In genomic region chr2:158973111-158973510, GRCh38 we compare ENCODE assay signal across 18 cellular contexts. TPM values are rescaled to one million over a fixed set of nuclear protein-coding genes. Genes with fewer than 3 reads are reported as not detected.
DNase-seq lines count a peak whose midpoint lies in the region; ATAC-seq, FAIRE-seq and TF ChIP-seq lines count a peak whose summit lies in the region.
"Had no signal": no experiment of that assay in that cellular context is flagged by ENCODE, and none has a peak within 500 bp of the region (broad histone marks: within the 10 kb centered on the region; RNA-seq: fewer than 3 reads in every experiment).

No MANE protein-coding gene starts in this region.

- in situ Hi-C loops in Panc1 (cut with HindIII; ENCODE audit: low pct_unique_long_range_greater_than_20kb, low sequenced_read_pairs) = no loop called here

- dilution Hi-C loops in keratinocyte (cut with MboI; ENCODE audit: extremely low pct_ligation_motif_present, low sequenced_read_pairs) = no loop called here

- 91% methylated on average over 5 of the region's 5 CpGs for WGBS in A549 (ENCODE audit: missing lambda C conversion rate)
- WGBS in sigmoid colon, 2 donors = 85 to 92% methylated on average over 5 of the region's 5 CpGs
- WGBS in lower leg skin, 2 donors = 47 to 49% methylated on average over 5 of the region's 5 CpGs

- CTCF ChIA-PET in A549 (lab: Yijun Ruan, JAX) = interaction anchor here (0.6 to 1.4 kb wide), 3 partner anchors 9 to 146 kb away, joined by 3 to 5 read pairs (median 4); no protein-coding TSS in a partner anchor
- CTCF ChIA-PET in Panc1 (lab: Charles Lee) = no interaction called here

- H3K4me1 ChIP-seq in A549 (peaks cover 20% of the 10 kb centered on the region), Panc1 (ENCODE audit: control insufficient read depth, insufficient read depth, low read length) (peaks cover 40% of the 10 kb centered on the region), keratinocyte (ENCODE audit: control insufficient read depth, extremely low read depth, insufficient read depth, low read length) (peaks cover 52% of the 10 kb centered on the region), sigmoid colon (peaks cover 0 to 41% (median 34%) of the 10 kb centered on the region in 4 donors)

- H3K27ac ChIP-seq in A549 (no peak overlapping the region), Panc1 (ENCODE audit: low read length) (peak overlapping the region; percentile 29), keratinocyte (ENCODE audit: control insufficient read depth, insufficient read depth, low read length) (peak overlapping the region; percentile 76), sigmoid colon (peak overlapping the region in 2 of 4 donors; percentile 94 to 96)
- H3K27ac ChIP-seq: body of pancreas had no signal

- H2AFZ ChIP-seq in keratinocyte (ENCODE audit: control insufficient read depth, low read length) = no peak overlapping the region

- H4K20me1 ChIP-seq in keratinocyte (ENCODE audit: control insufficient read depth, extremely low read depth, insufficient read depth, low read length) = peaks cover 24% of the 10 kb centered on the region

- TF ChIP-seq CTCF in A549 (IDR thresholded peaks at IDR 0.05) (no peak), Panc1 (IDR thresholded peaks at IDR 0.05) (no peak), keratinocyte (optimal IDR thresholded peaks at IDR 0.05 in 1 of 3, IDR thresholded peaks at IDR 0.05 in 1 of 3, conservative IDR thresholded peaks at IDR 0.05 in 1 of 3; ENCODE audit: extremely low read depth in 1 of 3, insufficient read depth in 2 of 3, low read length in 3 of 3) (no peak), sigmoid colon (IDR thresholded peaks at IDR 0.05) (no peak), lower leg skin (IDR thresholded peaks at IDR 0.05) (no peak)

- H3K4me2 ChIP-seq in A549 (peak overlapping the region; percentile 29; the same call in 1 of the 3 replicates), keratinocyte (ENCODE audit: control insufficient read depth, extremely low read depth, insufficient read depth, low read depth, low read length) (peak overlapping the region; percentile 80)

- H3K4me3 ChIP-seq in A549 (no peak overlapping the region), Panc1 (ENCODE audit: low read depth in 2 of 2, low read length in 2 of 2) (no peak overlapping the region), keratinocyte (ENCODE audit: control insufficient read depth in 2 of 3, extremely low read depth in 1 of 3, insufficient read depth in 2 of 3, low read depth in 1 of 3, low read length in 3 of 3) (peak overlapping the region in 2 of 3 experiments; percentile 27 to 44), sigmoid colon (no peak overlapping the region), lower leg skin (ENCODE audit: low read depth, poor library complexity, severe bottlenecking) (no peak overlapping the region)
- H3K4me3 ChIP-seq: body of pancreas had no signal

- TF ChIP-seq RAD21 in A549 (conservative IDR thresholded peaks at IDR 0.05 in 1 of 2, IDR thresholded peaks at IDR 0.05 in 1 of 2) = no peak

- ATAC-seq in A549 = no peak
- no peak for ATAC-seq in Panc1
- ATAC-seq: body of pancreas, left colon had no signal

- POLR2A ChIA-PET in A549 (lab: Yijun Ruan, JAX) = no interaction called here
- POLR2A ChIA-PET in Panc1 (lab: Charles Lee) = no interaction called here

- no peaks in the 10 kb centered on the region for H3K9me3 ChIP-seq in A549
- H3K9me3 ChIP-seq in Panc1 (ENCODE audit: control insufficient read depth, insufficient read depth, low read depth, low read length) = no peaks in the 10 kb centered on the region
- H3K9me3 ChIP-seq in keratinocyte (ENCODE audit: control insufficient read depth, low read depth, low read length) = no peaks in the 10 kb centered on the region
- no peaks in the 10 kb centered on the region for H3K9me3 ChIP-seq in sigmoid colon
- H3K9me3 ChIP-seq: body of pancreas had no signal

- no peaks in the 10 kb centered on the region for H3K9me1 ChIP-seq in keratinocyte (ENCODE audit: control insufficient read depth, extremely low read depth, insufficient read depth, low read length)

- H3K36me3 ChIP-seq in Panc1 (ENCODE audit: control insufficient read depth, insufficient read depth, low read length) = peaks cover 6% of the 10 kb centered on the region; the same call in 1 of the 2 replicates
- H3K36me3 ChIP-seq in keratinocyte (ENCODE audit: control insufficient read depth in 2 of 2, extremely low read depth in 1 of 2, insufficient read depth in 2 of 2, low read length in 2 of 2) = peaks cover 0 to 2% of the 10 kb centered on the region in 2 experiments
- no peaks in the 10 kb centered on the region for H3K36me3 ChIP-seq in sigmoid colon

- no TSS peak for BruUV-seq in Panc1 (replicated peaks; lab: Mats Ljungman, UMichigan)

- no peak for TF ChIP-seq POLR2A in A549 (IDR thresholded peaks at IDR 0.05; ENCODE audit: low read length)
- no peak for TF ChIP-seq POLR2A in sigmoid colon (IDR thresholded peaks at IDR 0.05)
- TF ChIP-seq POLR2A in lower leg skin (IDR thresholded peaks at IDR 0.05) = no peak

- no peaks in the 10 kb centered on the region for H3K27me3 ChIP-seq in Panc1 (ENCODE audit: control insufficient read depth, insufficient read depth, low read length)
- H3K27me3 ChIP-seq in keratinocyte (ENCODE audit: control insufficient read depth, extremely low read depth, insufficient read depth, low read length) = no peaks in the 10 kb centered on the region
- no peaks in the 10 kb centered on the region for H3K27me3 ChIP-seq in sigmoid colon
- H3K27me3 ChIP-seq: body of pancreas had no signal

- H3K79me2 ChIP-seq in keratinocyte (ENCODE audit: control insufficient read depth, insufficient read depth, low read length) = peaks cover 93% of the 10 kb centered on the region

- intact Hi-C loops in Panc1 (cut with micrococcal nuclease; ENCODE audit: unreplicated experiment) = no loop called here
- intact Hi-C loops in sigmoid colon (cut with DNase I) = no loop called here
- intact Hi-C loops in lower leg skin (cut with DNase I; ENCODE audit: low total_unique reads) = no loop called here

- H3K9ac ChIP-seq in keratinocyte (ENCODE audit: control insufficient read depth, extremely low read depth, insufficient read depth, low read length) = peak overlapping the region; percentile 57

- DNase-seq in A549 (ENCODE audit: low read depth in 1 of 2, low spot score in 1 of 2) = no peak
- DNase-seq in Daoy (ENCODE audit: low read depth) = peak; percentile 19
- no peak for DNase-seq in Panc1 (ENCODE audit: low read depth, low spot score)
- DNase-seq in keratinocyte (ENCODE audit: low read depth, low spot score) = peak; percentile 85
- no peak for DNase-seq in sigmoid colon
- no peak for DNase-seq in NCI-H1694 treated with DMSO at 0.1 percent for 48 hours (lab: John Stamatoyannopoulos, UW)
- no peak for DNase-seq in lower leg skin (ENCODE audit: low spot score in 2 of 2)
- no peak for DNase-seq in HuH-7 (ENCODE audit: low spot score)
- DNase-seq: activated CD4-positive, alpha-beta T cell treated with anti-CD3 and anti-CD28 coated beads for 4 hours; activated naive CD8-positive, alpha-beta T cell treated with anti-CD3 and anti-CD28 coated beads for 36 hours; body of pancreas; CD4-positive, CD25-positive, alpha-beta regulatory T cell; foreskin fibroblast; HFFc6; left colon; stimulated activated CD4-positive, alpha-beta T cell treated with anti-CD3 and anti-CD28 coated beads, Interleukin-12 subunit alpha, Interleukin-12 subunit beta, amount 100 ng/mL, for 4 hours had no signal

- TF ChIP-seq EP300 in A549 (IDR thresholded peaks at IDR 0.05) (no peak), sigmoid colon (IDR thresholded peaks at IDR 0.05) (no peak)

- FAIRE-seq in A549 (lab: Jason Lieb, UNC) (no peak), keratinocyte (lab: Jason Lieb, UNC) (peak; percentile 99)
- FAIRE-seq: endothelial cell of umbilical vein, TTC549 had no signal

TF ChIP-seq in A549, 52 proteins besides CTCF, POLR2A, EP300 and RAD21 (continues in another document):
- TF ChIP-seq RCOR1 (IDR thresholded peaks at IDR 0.05; ENCODE audit: low read depth, low read length) (no peak), ZNF302 (CRISPR knock-in tag; IDR thresholded peaks at IDR 0.05) (no peak), SREBF2 (IDR thresholded peaks at IDR 0.05) (no peak), SMC3 (IDR thresholded peaks at IDR 0.05) (no peak)

RNA-seq across cellular contexts. Expression of gene TANC1, which starts 4.7 kb away (rescaled TPM):
- polyA plus RNA-seq in A549 (2011; rRNA removed) (19.5 and 21.2 TPM in 2 replicates), A549 (2017; fragmentation: RNase III; extraction: RNeasy Plus Mini Kit Qiagen cat#74134 plus additional on column Dnase treatment) (8.1 to 10.0 TPM (median 9.2 TPM) in 3 replicates), keratinocyte (30.6 to 33.5 TPM (median 32.1 TPM) in 3 replicates), sigmoid colon (10 to 100 TPM in 1 of 3 donors, 1 to 10 TPM in 2; 3.6 to 13.4 (median 5.3) TPM)
- 6.3 and 7.0 TPM in 2 replicates for polyA plus RNA-seq in A549 (2012; cell fraction: cytosol; rRNA removed)
- polyA plus RNA-seq in A549 (2012; cell fraction: nucleus; rRNA removed) = 18.2 and 19.3 TPM in 2 replicates
- 43.3 and 47.4 TPM in 2 replicates for polyA minus RNA-seq in A549 (2011; rRNA and poly(A)+ RNA removed)
- 13.7 and 19.3 TPM in 2 replicates for total RNA-seq in Daoy (2014; rRNA removed; shearing (Covaris generic))
- total RNA-seq in Panc1 (2021; ENCODE audit: unreplicated experiment) (44.3 TPM), sigmoid colon (10 to 100 TPM; 47.0 to 74.5 (median 56.9) TPM), lower leg skin (100 to 1,000 TPM in 2 of 4 donors, 10 to 100 TPM in 2; 65.8 to 111 (median 93.6) TPM)
- polyA plus RNA-seq in Panc1 (2012; ENCODE audit: insufficient read length) = 28.6 TPM
- polyA plus RNA-seq in keratinocyte (2011; ENCODE audit: low read depth) = 9.5 TPM
- 15.8 and 21.1 TPM in 2 replicates for polyA plus RNA-seq in keratinocyte (2011; cell fraction: cytosol; rRNA removed)
- 68.8 and 75.6 TPM in 2 replicates for polyA plus RNA-seq in keratinocyte (2011; cell fraction: nucleus; rRNA removed)
- polyA plus RNA-seq in keratinocyte (2012; ENCODE audit: low replicate concordance) = 17.3 and 21.0 TPM in 2 replicates
- polyA minus RNA-seq in keratinocyte = 47.9 to 95.9 TPM (median 87.9 TPM) in 3 replicates
- 38.4 TPM for polyA minus RNA-seq in keratinocyte (2011; cell fraction: cytosol; rRNA and poly(A)+ RNA removed)
- 94.2 and 157 TPM in 2 replicates for polyA minus RNA-seq in keratinocyte (2011; cell fraction: nucleus; rRNA and poly(A)+ RNA removed)

Comparison
In these comparisons a context has a peak if more than half of its experiments do, and no peak if none do; other contexts are left out.
1. DNase-seq: peak in Daoy (single experiment) and keratinocyte (single experiment); none in A549 (0 of 2), Panc1 (single experiment), sigmoid colon (single experiment), NCI-H1694 treated with DMSO at 0.1 percent for 48 hours (single experiment), lower leg skin (0 of 2) and HuH-7 (single experiment).
2. H3K27ac ChIP-seq: peak in Panc1 (single experiment) and keratinocyte (single experiment); none in A549 (0 of 2).
3. H3K4me3 ChIP-seq: peak in keratinocyte (2 of 3); none in A549 (single experiment), Panc1 (0 of 2), sigmoid colon (0 of 4) and lower leg skin (single experiment).